8 cellular contexts compared by ENCODE assay signal in genomic region chr13:48178126-48178525, GRCh38.
"Had no signal": no experiment of that assay in that cellular context is flagged by ENCODE, and none has a peak within 500 bp of the region (broad histone marks: within the 10 kb centered on the region; RNA-seq: fewer than 3 reads in every experiment).

No MANE protein-coding gene starts in this region.

- H3K27ac ChIP-seq: GM23248, HL-60 had no signal

- H3K9ac ChIP-seq: GM23248 had no signal

- H2AFZ ChIP-seq: GM23248 had no signal

- H3K36me3 ChIP-seq: HAP-1 had no signal

- DNase-seq: GM23248, GOT3, H7, HFFc6 had no signal

- H3K9me3 ChIP-seq: HAP-1 had no signal

- FAIRE-seq: HepG2 had no signal

- H3K4me3 ChIP-seq: GM23248, HAP-1 had no signal

- ATAC-seq: HCT116, HepG2 had no signal
